21 cellular contexts compared by ENCODE assay signal in genomic region chr19:11697284-11697855, GRCh38.
"Had no signal": no experiment of that assay in that cellular context is flagged by ENCODE, and none has a peak within 500 bp of the region (broad histone marks: within the 10 kb centered on the region; RNA-seq: fewer than 3 reads in every experiment).

No MANE protein-coding gene starts in this region.

- H3K9me3 ChIP-seq: gastroesophageal sphincter, suprapubic skin, tibial artery had no signal

- H3K27me3 ChIP-seq: gastroesophageal sphincter, hepatocyte, suprapubic skin, tibial artery had no signal

- DNase-seq: activated B cell treated with CpG ODN at 0.5 μM for 24 hours; activated CD4-positive, alpha-beta T cell treated with anti-CD3 and anti-CD28 coated beads, Interleukin-2, amount 50 U/mL, for 1 hour; activated CD8-positive, alpha-beta memory T cell treated with anti-CD3 and anti-CD28 coated beads, Interleukin-2, amount 10 ng/mL, durations not matched to agents 7 days and 5 days; activated CD8-positive, alpha-beta T cell treated with anti-CD3 and anti-CD28 coated beads, Interleukin-2, amount 10 ng/mL, durations not matched to agents 7 days and 5 days; activated naive CD8-positive, alpha-beta T cell treated with anti-CD3 and anti-CD28 coated beads, Interleukin-2, amount 50 U/mL, for 24 hours; activated T-cell treated with anti-CD3 and anti-CD28 coated beads, Interleukin-2, amount 50 U/mL, for 48 hours; amygdala; caudate nucleus; cortex of kidney; effector memory CD8-positive, alpha-beta T cell; erythroblast; left cardiac atrium; left ventricle myocardium superior; naive thymus-derived CD4-positive, alpha-beta T cell; posterior cingulate gyrus; right cardiac atrium; stimulated activated naive CD4-positive, alpha-beta T cell; tibial artery had no signal

- H3K79me2 ChIP-seq: hepatocyte had no signal

- H3K36me3 ChIP-seq: gastroesophageal sphincter, suprapubic skin, tibial artery had no signal

- H2AFZ ChIP-seq: hepatocyte had no signal

- H3K4me3 ChIP-seq: gastroesophageal sphincter, hepatocyte, suprapubic skin, tibial artery had no signal

- ATAC-seq: activated CD8-positive, alpha-beta memory T cell treated with anti-CD3 and anti-CD28 coated beads, Interleukin-2, amount 10 ng/mL, durations not matched to agents 7 days and 5 days; activated CD8-positive, alpha-beta T cell treated with anti-CD3 and anti-CD28 coated beads, Interleukin-2, amount 10 ng/mL, durations not matched to agents 7 days and 5 days; activated naive CD8-positive, alpha-beta T cell treated with anti-CD3 and anti-CD28 coated beads, Interleukin-2, amount 50 U/mL, for 24 hours; effector memory CD8-positive, alpha-beta T cell; gastroesophageal sphincter; left cardiac atrium; left ventricle myocardium superior; naive thymus-derived CD4-positive, alpha-beta T cell; right cardiac atrium had no signal

- H3K27ac ChIP-seq: gastroesophageal sphincter, hepatocyte, suprapubic skin, tibial artery had no signal

- H3K4me2 ChIP-seq: hepatocyte had no signal
